ENCODE assay signal across 8 cellular contexts in the genomic region with DNA sequence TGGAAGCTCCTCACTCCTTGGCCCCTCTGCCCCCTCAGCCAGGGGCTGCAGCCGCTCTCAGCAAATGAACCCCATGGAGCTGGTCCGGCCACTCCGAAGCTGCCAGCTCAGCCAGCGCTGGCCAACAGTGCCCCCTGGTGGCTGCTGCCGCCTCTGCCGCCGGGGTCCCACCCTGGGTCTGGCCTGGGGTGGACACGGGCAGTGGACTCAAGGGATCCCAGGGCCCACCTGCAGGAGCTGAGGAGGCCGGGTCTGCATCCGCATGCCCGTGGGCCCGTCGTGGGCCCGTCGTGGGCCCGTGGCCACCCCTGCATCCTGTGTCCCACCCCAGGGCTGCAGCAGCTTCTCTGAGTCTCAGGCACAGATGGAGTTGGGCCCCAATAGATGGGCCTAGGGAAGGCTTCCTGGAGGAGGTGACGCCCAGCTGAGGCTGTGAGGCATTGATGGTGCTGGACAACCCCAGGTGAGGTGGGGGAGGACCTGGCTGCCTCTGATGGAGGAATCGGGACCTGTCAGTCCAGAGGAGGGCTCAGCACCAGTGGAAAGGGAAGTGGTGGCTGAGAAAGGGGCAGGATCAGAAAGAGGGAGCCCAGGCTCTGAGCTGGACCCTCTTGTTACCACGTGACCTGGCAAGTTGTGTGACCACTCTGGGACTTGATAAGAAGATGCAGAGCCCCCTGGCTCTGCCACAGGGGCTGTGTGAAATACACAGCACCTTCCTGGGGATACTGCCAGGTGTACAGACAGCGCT.
DNase-seq lines count a peak whose midpoint lies in the region; ATAC-seq, FAIRE-seq and TF ChIP-seq lines count a peak whose summit lies in the region.

No MANE protein-coding gene starts in this region.

- H3K27me3 ChIP-seq in HepG2 (ENCODE audit: control insufficient read depth in 1 of 2, insufficient read depth in 2 of 2, low read length in 2 of 2), result peaks cover 7 to 70% of the 10 kb centered on the region in 2 experiments; a peak in 4 of 5 replicates

- H2AFZ ChIP-seq in HepG2 (ENCODE audit: low read length), result no peak overlapping the region

- no TSS peak for BruUV-seq in HepG2 (replicated peaks; lab: Mats Ljungman, UMichigan)

- H3K9me3 Mint-ChIP-seq in CD14-positive monocyte, result peaks cover 0 to 2% (median 0%) of the 10 kb centered on the region in 7 donors
- H3K9me3 Mint-ChIP-seq in T-cell, result no peaks in the 10 kb centered on the region

- no peak for TF ChIP-seq POLR2A in HepG2 (IDR thresholded peaks at IDR 0.05; ENCODE audit: insufficient read depth in 1 of 2, low read depth in 2 of 2, low read length in 2 of 2)

- no peak overlapping the region for H3K27ac ChIP-seq in HepG2 (ENCODE audit: extremely low read length, insufficient read depth, low read length)

- 30% methylated on average over 3 of the region's 20 CpGs for WGBS in HepG2 (ENCODE audit: low lambda C conversion rate)

- TF ChIP-seq EP300 in HepG2 (IDR thresholded peaks at IDR 0.05; ENCODE audit: low read depth in 2 of 2, low read length in 2 of 2) (no peak), HepG2 (CRISPR knock-in tag; IDR thresholded peaks at IDR 0.05; ENCODE audit: borderline replicate concordance) (no peak)

- DNase-seq in CD14-positive monocyte (ENCODE audit: low spot score), result peak; percentile 57
- DNase-seq in HFF-Myc (ENCODE audit: extremely low read depth, low read depth), result no peak
- DNase-seq in T-cell, result peak in 29 of 34 experiments; percentile 6 to 61 (median 35)
- DNase-seq in astrocyte of the spinal cord (ENCODE audit: low read depth, low spot score), result no peak
- DNase-seq in HepG2 (ENCODE audit: low spot score), result peak; percentile 27
- peak in 2 of 3 donors; percentile 14 to 62 for DNase-seq in stimulated activated CD4-positive, alpha-beta T cell treated with anti-CD3 and anti-CD28 coated beads, TNF-alpha, amount 100 ng/mL, for 1 hour (ENCODE audit: low read depth in 3 of 3, low spot score in 1 of 3)

- no peak for FAIRE-seq in HepG2 (lab: Jason Lieb, UNC)

- POLR2A ChIA-PET in T-cell (lab: Charles Lee), result no interaction called here
- POLR2A ChIA-PET in HepG2 (lab: Yijun Ruan, JAX), result no interaction called here

- TF ChIP-seq RAD21 in HepG2 (CRISPR knock-in tag; IDR thresholded peaks at IDR 0.05), result peak; percentile 94

- H3K27me3 Mint-ChIP-seq in CD14-positive monocyte (ENCODE audit: low read depth in 3 of 3), result peaks cover 7 to 11% (median 11%) of the 10 kb centered on the region in 3 donors
- peaks cover 28 to 34% of the 10 kb centered on the region in 2 donors for H3K27me3 Mint-ChIP-seq in T-cell

- in situ Hi-C loops in astrocyte of the spinal cord (cut with HindIII; ENCODE audit: low sequenced_read_pairs) (no loop called here), HepG2 (cut with HindIII; ENCODE audit: extremely low pct_ligation_motif_present, low pct_unique_long_range_greater_than_20kb) (loop anchor here (5.0 to 25.0 kb wide), 3 partner anchors 263 to 743 kb away; no protein-coding TSS in a partner anchor)

- no peak overlapping the region for H3K27ac Mint-ChIP-seq in CD14-positive monocyte
- no peak overlapping the region for H3K27ac Mint-ChIP-seq in T-cell

- CTCF ChIA-PET in T-cell (lab: Charles Lee), result interaction anchor here in 1 of 2 donors (0.5 kb wide), 1 partner anchor 404 kb away, joined by 3 read pairs; no protein-coding TSS in a partner anchor
- CTCF ChIA-PET in HepG2 (lab: Yijun Ruan, JAX; ENCODE audit: low intra/inter-chr PET ratio, low total read pairs), result interaction anchor here (1.1 to 1.7 kb wide), 6 partner anchors 255 to 730 kb away, joined by 3 to 26 read pairs (median 4); no protein-coding TSS in a partner anchor

- H3K9me3 ChIP-seq in HepG2 (ENCODE audit: low read length), result no peaks in the 10 kb centered on the region

- ATAC-seq in T-cell (replicated peaks in 1 of 4) (peak in 2 of 4 experiments; percentile 46 to 51), HepG2 (peak; percentile 94), GM18873 (IDR thresholded peaks at IDR 0.05; ENCODE audit: low FRiP score, unreplicated experiment) (no peak), HG03520 (IDR thresholded peaks at IDR 0.05; ENCODE audit: unreplicated experiment) (no peak)

- H3K4me2 ChIP-seq in HepG2 (ENCODE audit: low read depth, low read length), result peak overlapping the region; percentile 24; the same call in 1 of the 2 replicates

- H3K36me3 Mint-ChIP-seq in CD14-positive monocyte, result no peaks in the 10 kb centered on the region
- no peaks in the 10 kb centered on the region for H3K36me3 Mint-ChIP-seq in T-cell

- intact Hi-C loops in CD14-positive monocyte (cut with micrococcal nuclease) (no loop called here), HepG2 (cut with micrococcal nuclease; ENCODE audit: unreplicated experiment) (loop anchor here (1.0 to 5.0 kb wide), 2 partner anchors 259 to 728 kb away; no protein-coding TSS in a partner anchor)

- no peak overlapping the region for H3K9ac ChIP-seq in HepG2 (ENCODE audit: insufficient read depth, low read depth, low read length)

- no peaks in the 10 kb centered on the region for H3K79me2 ChIP-seq in HepG2 (ENCODE audit: insufficient read depth, low read length)

- H3K4me1 ChIP-seq in HepG2 (ENCODE audit: insufficient read depth, low read length), result no peaks in the 10 kb centered on the region

- peak; percentile 90 for TF ChIP-seq CTCF in CD14-positive monocyte (IDR thresholded peaks at IDR 0.05)
- peak; percentile 22 for TF ChIP-seq CTCF in HFF-Myc (IDR thresholded peaks at IDR 0.05; ENCODE audit: low read depth, low read length, missing control alignments)
- peak; percentile 24 for TF ChIP-seq CTCF in astrocyte of the spinal cord (IDR thresholded peaks at IDR 0.05; ENCODE audit: low read depth, low read length)
- TF ChIP-seq CTCF in HepG2 (CRISPR knock-in tag; IDR thresholded peaks at IDR 0.05), result peak; percentile 96

- H4K20me1 ChIP-seq in HepG2 (ENCODE audit: insufficient read depth, low read length), result no peaks in the 10 kb centered on the region

- H3K4me3 ChIP-seq in HFF-Myc (replicated peaks; ENCODE audit: low read depth, low read length) (no peak overlapping the region), astrocyte of the spinal cord (ENCODE audit: low read depth, low read length) (no peak overlapping the region), HepG2 (replicated peaks in 1 of 3; ENCODE audit: insufficient read depth in 1 of 3, low read depth in 2 of 3, low read length in 3 of 3) (peak overlapping the region in 1 of 3 experiments; percentile 28; a peak in 1 of 6 replicates)

- H3K36me3 ChIP-seq in HepG2 (replicated peaks in 1 of 2; ENCODE audit: control insufficient read depth in 1 of 2, insufficient read depth in 2 of 2, low read length in 2 of 2), result no peaks in the 10 kb centered on the region

- H3K4me1 Mint-ChIP-seq in CD14-positive monocyte (no peaks in the 10 kb centered on the region), T-cell (no peaks in the 10 kb centered on the region)

- no peak overlapping the region for H3K4me3 Mint-ChIP-seq in CD14-positive monocyte
- H3K4me3 Mint-ChIP-seq in T-cell, result no peak overlapping the region

TF ChIP-seq in HepG2, 621 proteins besides CTCF, POLR2A, EP300 and RAD21 (continues in another document):
- TF ChIP-seq, protein P1, sequence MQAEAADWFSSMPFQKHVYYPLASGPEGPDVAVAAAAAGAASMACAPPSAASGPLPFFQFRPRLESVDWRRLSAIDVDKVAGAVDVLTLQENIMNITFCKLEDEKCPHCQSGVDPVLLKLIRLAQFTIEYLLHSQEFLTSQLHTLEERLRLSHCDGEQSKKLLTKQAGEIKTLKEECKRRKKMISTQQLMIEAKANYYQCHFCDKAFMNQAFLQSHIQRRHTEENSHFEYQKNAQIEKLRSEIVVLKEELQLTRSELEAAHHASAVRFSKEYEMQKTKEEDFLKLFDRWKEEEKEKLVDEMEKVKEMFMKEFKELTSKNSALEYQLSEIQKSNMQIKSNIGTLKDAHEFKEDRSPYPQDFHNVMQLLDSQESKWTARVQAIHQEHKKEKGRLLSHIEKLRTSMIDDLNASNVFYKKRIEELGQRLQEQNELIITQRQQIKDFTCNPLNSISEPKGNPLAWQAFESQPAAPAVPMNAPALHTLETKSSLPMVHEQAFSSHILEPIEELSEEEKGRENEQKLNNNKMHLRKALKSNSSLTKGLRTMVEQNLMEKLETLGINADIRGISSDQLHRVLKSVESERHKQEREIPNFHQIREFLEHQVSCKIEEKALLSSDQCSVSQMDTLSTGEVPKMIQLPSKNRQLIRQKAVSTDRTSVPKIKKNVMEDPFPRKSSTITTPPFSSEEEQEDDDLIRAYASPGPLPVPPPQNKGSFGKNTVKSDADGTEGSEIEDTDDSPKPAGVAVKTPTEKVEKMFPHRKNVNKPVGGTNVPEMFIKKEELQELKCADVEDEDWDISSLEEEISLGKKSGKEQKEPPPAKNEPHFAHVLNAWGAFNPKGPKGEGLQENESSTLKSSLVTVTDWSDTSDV (CRISPR knock-in tag; IDR thresholded peaks at IDR 0.05), result no peak
- no peak for TF ChIP-seq ZFP82 (CRISPR knock-in tag; IDR thresholded peaks at IDR 0.05; ENCODE audit: borderline replicate concordance)
- no peak for TF ChIP-seq TSC22D2 (CRISPR knock-in tag; IDR thresholded peaks at IDR 0.05; ENCODE audit: borderline replicate concordance)
- 0 out of 2 replicates have a peak, but pooled peaks have one; percentile 37 for TF ChIP-seq ZNF225 (CRISPR knock-in tag; IDR thresholded peaks at IDR 0.05)
- no peak for TF ChIP-seq NCOA1 (CRISPR knock-in tag; IDR thresholded peaks at IDR 0.05)
- TF ChIP-seq, protein P2, sequence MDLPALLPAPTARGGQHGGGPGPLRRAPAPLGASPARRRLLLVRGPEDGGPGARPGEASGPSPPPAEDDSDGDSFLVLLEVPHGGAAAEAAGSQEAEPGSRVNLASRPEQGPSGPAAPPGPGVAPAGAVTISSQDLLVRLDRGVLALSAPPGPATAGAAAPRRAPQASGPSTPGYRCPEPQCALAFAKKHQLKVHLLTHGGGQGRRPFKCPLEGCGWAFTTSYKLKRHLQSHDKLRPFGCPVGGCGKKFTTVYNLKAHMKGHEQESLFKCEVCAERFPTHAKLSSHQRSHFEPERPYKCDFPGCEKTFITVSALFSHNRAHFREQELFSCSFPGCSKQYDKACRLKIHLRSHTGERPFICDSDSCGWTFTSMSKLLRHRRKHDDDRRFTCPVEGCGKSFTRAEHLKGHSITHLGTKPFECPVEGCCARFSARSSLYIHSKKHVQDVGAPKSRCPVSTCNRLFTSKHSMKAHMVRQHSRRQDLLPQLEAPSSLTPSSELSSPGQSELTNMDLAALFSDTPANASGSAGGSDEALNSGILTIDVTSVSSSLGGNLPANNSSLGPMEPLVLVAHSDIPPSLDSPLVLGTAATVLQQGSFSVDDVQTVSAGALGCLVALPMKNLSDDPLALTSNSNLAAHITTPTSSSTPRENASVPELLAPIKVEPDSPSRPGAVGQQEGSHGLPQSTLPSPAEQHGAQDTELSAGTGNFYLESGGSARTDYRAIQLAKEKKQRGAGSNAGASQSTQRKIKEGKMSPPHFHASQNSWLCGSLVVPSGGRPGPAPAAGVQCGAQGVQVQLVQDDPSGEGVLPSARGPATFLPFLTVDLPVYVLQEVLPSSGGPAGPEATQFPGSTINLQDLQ (CRISPR knock-in tag; IDR thresholded peaks at IDR 0.05), result no peak
- peak; percentile 41; the same call in 1 of the 2 replicates for TF ChIP-seq GABPB1 (CRISPR knock-in tag; IDR thresholded peaks at IDR 0.05)
- TF ChIP-seq ZNF224 (CRISPR knock-in tag; IDR thresholded peaks at IDR 0.05), result no peak
- TF ChIP-seq CREM (IDR thresholded peaks at IDR 0.05), result no peak
- TF ChIP-seq CREM (CRISPR knock-in tag; IDR thresholded peaks at IDR 0.05), result no peak
- TF ChIP-seq ZNF678 (CRISPR knock-in tag; IDR thresholded peaks at IDR 0.05), result no peak

Comparison
In these comparisons a context has a peak if more than half of its experiments do, and no peak if none do; other contexts are left out.
1. DNase-seq: peak in CD14-positive monocyte (single experiment), T-cell (29 of 34), HepG2 (single experiment) and stimulated activated CD4-positive, alpha-beta T cell treated with anti-CD3 and anti-CD28 coated beads, TNF-alpha, amount 100 ng/mL, for 1 hour (2 of 3); none in HFF-Myc (single experiment) and astrocyte of the spinal cord (single experiment).
2. CTCF ChIP-seq: peak in every context shown above with its lines; median percentile 96 in HepG2; 90 in CD14-positive monocyte; 24 in astrocyte of the spinal cord; 22 in HFF-Myc.